ENCODE assay signal across 16 cellular contexts in genomic region chr13:111908391-111908790, GRCh38.
DNase-seq lines count a peak whose midpoint lies in the region; ATAC-seq and TF ChIP-seq lines count a peak whose summit lies in the region.
"Had no signal": no experiment of that assay in that cellular context is flagged by ENCODE, and none has a peak within 500 bp of the region (broad histone marks: within the 10 kb centered on the region; RNA-seq: fewer than 3 reads in every experiment).

No MANE protein-coding gene starts in this region.

- H3K36me3 Mint-ChIP-seq in progenitor cell of endocrine pancreas (ENCODE audit: insufficient read depth): no peaks in the 10 kb centered on the region

- CTCF ChIA-PET in HEK293 (lab: Yijun Ruan, JAX): no interaction called here

- DNase-seq in activated CD8-positive, alpha-beta memory T cell treated with anti-CD3 and anti-CD28 coated beads, Interleukin-2, amount 50 U/mL, for 48 hours: peak; percentile 12
- DNase-seq in islet precursor cell (peak; percentile 48), progenitor cell of endocrine pancreas (ENCODE audit: low spot score, unreplicated experiment) (peak; percentile 1), cortex of kidney (lab: John Stamatoyannopoulos, UW) (no peak), HAP-1 (ENCODE audit: low spot score in 2 of 2) (no peak)
- DNase-seq: ACHN, DMS79, NCI-H1105 treated with DMSO at 0.1 percent for 48 hours, NCI-H1694 treated with DMSO at 0.1 percent for 48 hours, NCI-H510A treated with DMSO at 0.1 percent for 48 hours, NCI-H774, Right ventricle myocardium superior had no signal

- no peak overlapping the region for H3K27ac Mint-ChIP-seq in progenitor cell of endocrine pancreas

- H3K27me3 ChIP-seq in HAP-1 (ENCODE audit: low read depth): no peaks in the 10 kb centered on the region

- H3K9me3 ChIP-seq in HEK293 (ENCODE audit: control insufficient read depth, insufficient read depth, low read depth, low read length): no peaks in the 10 kb centered on the region
- no peaks in the 10 kb centered on the region for H3K9me3 ChIP-seq in HAP-1

- no peaks in the 10 kb centered on the region for H3K4me1 Mint-ChIP-seq in progenitor cell of endocrine pancreas (ENCODE audit: low read depth)

- no peak for ATAC-seq in GM18517 (IDR thresholded peaks at IDR 0.05; ENCODE audit: unreplicated experiment)
- ATAC-seq in HG02610 (IDR thresholded peaks at IDR 0.05; ENCODE audit: unreplicated experiment): no peak

- H3K27me3 Mint-ChIP-seq in progenitor cell of endocrine pancreas: peaks cover 47% of the 10 kb centered on the region

- POLR2A ChIA-PET in HEK293 (lab: Yijun Ruan, JAX): no interaction called here

- TF ChIP-seq CTCF in HEK293 (tag by site-specific recombination; IDR thresholded peaks at IDR 0.05) (no peak), progenitor cell of endocrine pancreas (IDR thresholded peaks at IDR 0.05; ENCODE audit: unreplicated experiment) (no peak)

- H3K4me1 ChIP-seq in HEK293 (ENCODE audit: control insufficient read depth, insufficient read depth, low read length) (no peaks in the 10 kb centered on the region), HAP-1 (no peaks in the 10 kb centered on the region)

- H3K36me3 ChIP-seq in HEK293 (ENCODE audit: control insufficient read depth in 2 of 2, insufficient read depth in 1 of 2, low read length in 2 of 2) (no peaks in the 10 kb centered on the region), HAP-1 (replicated peaks) (no peaks in the 10 kb centered on the region)

- H3K4me3 Mint-ChIP-seq in progenitor cell of endocrine pancreas (ENCODE audit: low read depth): no peak overlapping the region

- no peaks in the 10 kb centered on the region for H3K9me3 Mint-ChIP-seq in progenitor cell of endocrine pancreas (ENCODE audit: low read depth)

- in situ Hi-C loops in HAP-1 (cut with MboI; ENCODE audit: low sequenced_read_pairs): no loop called here

- no peak overlapping the region for H3K27ac ChIP-seq in HEK293 (ENCODE audit: extremely low read depth, low read depth, low read length)
- H3K27ac ChIP-seq: C4-2B had no signal

- H3K4me3 ChIP-seq in HEK293 (ENCODE audit: low read depth, low read length) (no peak overlapping the region), HAP-1 (no peak overlapping the region)

TF ChIP-seq in HEK293, 187 proteins besides CTCF, POLR2A, EP300 and RAD21:
- TF ChIP-seq ZFHX2 (tag by site-specific recombination; conservative IDR thresholded peaks at IDR 0.05) (peak; percentile 74), EGR2 (tag by site-specific recombination; IDR thresholded peaks at IDR 0.05; ENCODE audit: low read depth) (peak; percentile 30; the same call in 1 of the 2 replicates), ZNF707 (tag by site-specific recombination; IDR thresholded peaks at IDR 0.05) (no peak)

Comparison
In these comparisons a context has a peak if more than half of its experiments do, and no peak if none do; other contexts are left out.
1. DNase-seq: peak in activated CD8-positive, alpha-beta memory T cell treated with anti-CD3 and anti-CD28 coated beads, Interleukin-2, amount 50 U/mL, for 48 hours (single experiment), islet precursor cell (single experiment) and progenitor cell of endocrine pancreas (single experiment); none in cortex of kidney (single experiment) and HAP-1 (0 of 2).